In genomic region chr17:14308636-14308964, GRCh38 we compare ENCODE assay signal across 10 cellular contexts. TPM values are rescaled to one million over a fixed set of nuclear protein-coding genes. Genes with fewer than 3 reads are reported as not detected.
A peak's percentile ranks its signal among the peaks of the same experiment; 100 is the strongest.
DNase-seq lines count a peak whose midpoint lies in the region; ATAC-seq lines count a peak whose summit lies in the region.
"Had no signal": no experiment of that assay in that cellular context is flagged by ENCODE, and none has a peak within 500 bp of the region (broad histone marks: within the 10 kb centered on the region; RNA-seq: fewer than 3 reads in every experiment).

No MANE protein-coding gene starts in this region.

- H3K36me3 ChIP-seq in skeletal muscle tissue (ENCODE audit: control insufficient read depth in 3 of 3, insufficient read depth in 3 of 3, low read length in 3 of 3) = no peaks in the 10 kb centered on the region

- H3K27me3 Mint-ChIP-seq in activated naive CD8-positive, alpha-beta T cell = no peaks in the 10 kb centered on the region

- H3K27me3 ChIP-seq in skeletal muscle tissue (ENCODE audit: control insufficient read depth in 3 of 3, insufficient read depth in 3 of 3, low read length in 3 of 3) = peaks cover 25 to 55% (median 51%) of the 10 kb centered on the region in 3 donors

- H3K4me3 ChIP-seq in iPS-18c (ENCODE audit: insufficient read depth, low read depth, low read length) (peak overlapping the region; percentile 52; the same call in 1 of the 2 replicates), skeletal muscle tissue (ENCODE audit: low read length in 3 of 3) (peak overlapping the region in 2 of 3 donors; percentile 53 to 80)

- H3K9me3 ChIP-seq in iPS-18c (ENCODE audit: control insufficient read depth, insufficient read depth, low read length) (no peaks in the 10 kb centered on the region), skeletal muscle tissue (ENCODE audit: control insufficient read depth in 3 of 3, low read length in 3 of 3) (no peaks in the 10 kb centered on the region)

- peaks cover 7% of the 10 kb centered on the region for H3K36me3 Mint-ChIP-seq in activated naive CD8-positive, alpha-beta T cell

- H3K4me3 Mint-ChIP-seq in activated naive CD8-positive, alpha-beta T cell = peak overlapping the region; percentile 83

- peak; percentile 16 to 56 for DNase-seq in NCI-H526 (lab: John Stamatoyannopoulos, UW)
- no peak for DNase-seq in NCI-H526 treated with DMSO at 0.1 percent for 48 hours (lab: John Stamatoyannopoulos, UW)
- DNase-seq in anterior cingulate cortex (lab: John Stamatoyannopoulos, UW) = no peak
- no peak for DNase-seq in NCI-H1436 treated with DMSO at 0.1 percent for 48 hours (lab: John Stamatoyannopoulos, UW)
- DNase-seq: NK-92 treated with Interleukin-12 subunit alpha and Interleukin-12 subunit beta, amount 100 ng/mL, for 24 hours had no signal

- H3K9ac ChIP-seq in skeletal muscle tissue (ENCODE audit: low read depth in 1 of 3, low read length in 3 of 3) = no peak overlapping the region

- peaks cover 66% of the 10 kb centered on the region for H3K4me1 Mint-ChIP-seq in activated naive CD8-positive, alpha-beta T cell (ENCODE audit: low read depth)

- no peaks in the 10 kb centered on the region for H3K9me3 Mint-ChIP-seq in activated naive CD8-positive, alpha-beta T cell (ENCODE audit: low read depth)

- H3K27ac Mint-ChIP-seq in activated naive CD8-positive, alpha-beta T cell = peak overlapping the region; percentile 82

- ATAC-seq in GM21360 (IDR thresholded peaks at IDR 0.05; ENCODE audit: unreplicated experiment) = no peak

- no peak overlapping the region for H3K27ac ChIP-seq in skeletal muscle tissue (ENCODE audit: low read depth, low read length)
- H3K27ac ChIP-seq: 22Rv1 had no signal

- peaks cover 18 to 25% (median 20%) of the 10 kb centered on the region in 3 donors for H3K4me1 ChIP-seq in skeletal muscle tissue (ENCODE audit: control insufficient read depth in 3 of 3, insufficient read depth in 3 of 3, low read length in 3 of 3)

RNA-seq across cellular contexts. Expression of gene HS3ST3B1, which starts 7.7 kb away (rescaled TPM):
- total RNA-seq in skeletal muscle tissue = 2.6 TPM

Comparison
In these comparisons a context has a peak if more than half of its experiments do, and no peak if none do; other contexts are left out.
1. DNase-seq: peak in NCI-H526 (2 of 2); none in NCI-H526 treated with DMSO at 0.1 percent for 48 hours (single experiment), anterior cingulate cortex (0 of 58) and NCI-H1436 treated with DMSO at 0.1 percent for 48 hours (single experiment).